Comparison of ENCODE assay signal across 16 cellular contexts in genomic region chr9:127223266-127223665, GRCh38. TPM values are rescaled to one million over a fixed set of nuclear protein-coding genes. Genes with fewer than 3 reads are reported as not detected.
DNase-seq lines count a peak whose midpoint lies in the region; ATAC-seq, FAIRE-seq and TF ChIP-seq lines count a peak whose summit lies in the region.
"Had no signal": no experiment of that assay in that cellular context is flagged by ENCODE, and none has a peak within 500 bp of the region (broad histone marks: within the 10 kb centered on the region; RNA-seq: fewer than 3 reads in every experiment).

No MANE protein-coding gene starts in this region.

- H3K9ac ChIP-seq in iPS-20b (ENCODE audit: low read depth, low read length) = no peak overlapping the region

- H3K9me2 ChIP-seq in OCI-LY7 (ENCODE audit: insufficient read depth, low read length) = no peaks in the 10 kb centered on the region

- no peak overlapping the region for H3K27ac ChIP-seq in OCI-LY7 (ENCODE audit: low read depth, low read length, poor library complexity, severe bottlenecking)
- no peak overlapping the region for H3K27ac ChIP-seq in iPS-20b (ENCODE audit: low read length)
- peak overlapping the region; percentile 26 for H3K27ac ChIP-seq in substantia nigra (ENCODE audit: low read depth, low read length, poor library complexity, severe bottlenecking)
- H3K27ac ChIP-seq: brain microvascular endothelial cell, C4-2B, pancreas had no signal

- H3K4me1 Mint-ChIP-seq in T-helper 2 cell treated with Interferon-gamma antibody and Interleukin-4, amounts not matched to agents 5 μg/mL and 100 μg/mL, for 36 hours (ENCODE audit: low read depth) = peaks cover 20% of the 10 kb centered on the region

- H3K4me1 ChIP-seq in OCI-LY7 (ENCODE audit: insufficient read depth, low read length, poor library complexity, severe bottlenecking) (peaks cover 46% of the 10 kb centered on the region), iPS-20b (ENCODE audit: insufficient read depth, low read length) (no peaks in the 10 kb centered on the region)

- peaks cover 38% of the 10 kb centered on the region for H3K27me3 ChIP-seq in iPS-20b (ENCODE audit: insufficient read depth, low read length)
- H3K27me3 ChIP-seq: pancreas had no signal

- BruUV-seq in OCI-LY7 (replicated peaks; lab: Mats Ljungman, UMichigan) = no TSS peak

- intact Hi-C loops in OCI-LY7 (cut with micrococcal nuclease; ENCODE audit: unreplicated experiment) = no loop called here

- CTCF ChIA-PET in OCI-LY7 (lab: Charles Lee; ENCODE audit: unreplicated experiment) = interaction anchor here (0.6 kb wide), 1 partner anchor 173 kb away, joined by 3 read pairs; no protein-coding TSS in a partner anchor

- POLR2A ChIA-PET in OCI-LY7 (lab: Charles Lee) = no interaction called here

- no peak for TF ChIP-seq CTCF in OCI-LY7 (conservative IDR thresholded peaks at IDR 0.05; ENCODE audit: low read length)

- H3K4me3 ChIP-seq in OCI-LY7 (ENCODE audit: low read depth, low read length, poor library complexity, severe bottlenecking) (no peak overlapping the region), iPS-20b (ENCODE audit: low read length) (peak overlapping the region; percentile 65; the same call in 1 of the 2 replicates)

- no peaks in the 10 kb centered on the region for H3K36me3 ChIP-seq in OCI-LY7 (ENCODE audit: insufficient read depth, low read length)
- no peaks in the 10 kb centered on the region for H3K36me3 ChIP-seq in iPS-20b (ENCODE audit: insufficient read depth, low read depth, low read length)
- H3K36me3 ChIP-seq: brain microvascular endothelial cell, pancreas had no signal

- H2AFZ ChIP-seq in OCI-LY7 (ENCODE audit: low read length) = no peak overlapping the region

- FAIRE-seq in GM12892 (lab: Jason Lieb, UNC) = no peak
- FAIRE-seq: A204.1, pancreas, small intestine had no signal

- H3K4me2 ChIP-seq in OCI-LY7 (ENCODE audit: low read length) = peak overlapping the region; percentile 91; the same call in 1 of the 2 replicates

- H3K9me3 Mint-ChIP-seq in T-helper 2 cell treated with Interferon-gamma antibody and Interleukin-4, amounts not matched to agents 5 μg/mL and 100 μg/mL, for 36 hours = no peaks in the 10 kb centered on the region
- H3K9me3 Mint-ChIP-seq: activated naive CD4-positive, alpha-beta T cell treated with anti-CD3 and anti-CD28 coated beads for 36 hours had no signal

- H3K27ac Mint-ChIP-seq in T-helper 2 cell treated with Interferon-gamma antibody and Interleukin-4, amounts not matched to agents 5 μg/mL and 100 μg/mL, for 36 hours = no peak overlapping the region
- H3K27ac Mint-ChIP-seq: activated naive CD4-positive, alpha-beta T cell treated with anti-CD3 and anti-CD28 coated beads for 36 hours had no signal

- no peaks in the 10 kb centered on the region for H3K36me3 Mint-ChIP-seq in T-helper 2 cell treated with Interferon-gamma antibody and Interleukin-4, amounts not matched to agents 5 μg/mL and 100 μg/mL, for 36 hours (ENCODE audit: low read depth)

- peak overlapping the region; percentile 4 for H3K4me3 Mint-ChIP-seq in T-helper 2 cell treated with Interferon-gamma antibody and Interleukin-4, amounts not matched to agents 5 μg/mL and 100 μg/mL, for 36 hours

- no peak for TF ChIP-seq POLR2A in GM12892 (IDR thresholded peaks at IDR 0.05; ENCODE audit: low read depth, low read length)

- no peaks in the 10 kb centered on the region for H4K20me1 ChIP-seq in OCI-LY7 (ENCODE audit: insufficient read depth, low read length)

- ATAC-seq in esophagus mucosa = no peak

- H3K9me3 ChIP-seq in OCI-LY7 (ENCODE audit: low read length) = no peaks in the 10 kb centered on the region
- no peaks in the 10 kb centered on the region for H3K9me3 ChIP-seq in iPS-20b (ENCODE audit: insufficient read depth, low read depth, low read length)
- H3K9me3 ChIP-seq: heart right ventricle, pancreas had no signal

- H3K27me3 Mint-ChIP-seq in T-helper 2 cell treated with Interferon-gamma antibody and Interleukin-4, amounts not matched to agents 5 μg/mL and 100 μg/mL, for 36 hours (ENCODE audit: low read depth) = peaks cover 33% of the 10 kb centered on the region

- DNase-seq in T-helper 2 cell treated with Interferon-gamma antibody and Interleukin-4, amounts not matched to agents 5 μg/mL and 100 μg/mL, for 36 hours (ENCODE audit: low spot score) = no peak
- DNase-seq in T-helper 2 cell (no peak), OCI-LY7 (ENCODE audit: low spot score) (no peak), substantia nigra (lab: John Stamatoyannopoulos, UW) (no peak), NCI-H187 treated with DMSO at 0.1 percent for 48 hours (lab: John Stamatoyannopoulos, UW) (no peak), GM12892 (ENCODE audit: insufficient read length) (no peak)
- DNase-seq: activated naive CD4-positive, alpha-beta T cell treated with anti-CD3 and anti-CD28 coated beads for 36 hours; brain microvascular endothelial cell; heart right ventricle; NCI-H2107 had no signal

- H3K79me2 ChIP-seq in OCI-LY7 (ENCODE audit: insufficient read depth, low read depth, low read length) = no peaks in the 10 kb centered on the region

RNA-seq across cellular contexts. Expression of gene GARNL3, which starts 41.3 kb away (rescaled TPM):
- total RNA-seq in OCI-LY7 (2014; rRNA removed; shearing (Covaris generic)) = 17.2 and 21.1 TPM in 2 replicates
- total RNA-seq in OCI-LY7 (2022) = 16.1 and 23.2 TPM in 2 replicates
- total RNA-seq in esophagus mucosa = 3.1 TPM
- polyA plus RNA-seq in GM12892 (2012; ENCODE audit: missing spikeins) = 6.1 TPM
